Comparison of ENCODE assay signal across 21 cellular contexts in the genomic region with DNA sequence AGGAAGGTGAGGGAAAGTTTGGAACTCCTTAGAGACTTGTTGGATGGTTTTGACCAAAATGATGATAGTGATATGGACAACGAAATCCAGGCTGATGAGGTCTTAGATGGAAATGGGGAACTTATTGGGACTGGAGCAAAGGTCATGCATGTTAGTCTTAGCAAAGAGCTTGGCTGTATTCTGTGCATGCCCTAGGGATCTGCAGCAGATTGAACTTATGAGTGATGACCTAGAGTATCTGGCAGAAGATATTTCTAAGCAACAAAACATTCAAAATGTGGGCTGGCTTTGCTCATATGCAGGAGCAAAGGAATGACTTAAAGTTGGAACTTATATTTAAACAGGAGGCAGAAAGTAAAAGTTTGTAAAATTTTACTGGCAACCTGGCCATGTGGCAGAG.
"Had no signal": no experiment of that assay in that cellular context is flagged by ENCODE, and none has a peak within 500 bp of the region (broad histone marks: within the 10 kb centered on the region; RNA-seq: fewer than 3 reads in every experiment).

No MANE protein-coding gene starts in this region.

- H3K4me3 ChIP-seq: MG63, SJSA1, SK-N-MC had no signal

- DNase-seq: IMR-90, Karpas-422, KG1, MG63, NCI-H1092, NCI-H1105 treated with DMSO at 0.1 percent for 48 hours, NCI-H1417 treated with DMSO at 0.1 percent for 48 hours, NCI-H146, NCI-H1694 treated with DMSO at 0.1 percent for 48 hours, NCI-H1930, NCI-H2081, NCI-H2107, NCI-H2227 treated with DMSO at 0.1 percent for 48 hours, NCI-H524, NCI-H526 treated with DMSO at 0.1 percent for 48 hours, NCI-H774, Right ventricle myocardium superior, RPMI8226, SIG-M5 had no signal

- H3K9me3 ChIP-seq: MG63, SJSA1 had no signal

- H3K27ac ChIP-seq: SJSA1, SK-N-MC had no signal

- H3K27me3 ChIP-seq: MG63, SJSA1 had no signal

- H3K4me1 ChIP-seq: SJSA1 had no signal

- H3K36me3 ChIP-seq: MG63, SJSA1 had no signal
